ENCODE assay signal across 1 cellular context in the genomic region with DNA sequence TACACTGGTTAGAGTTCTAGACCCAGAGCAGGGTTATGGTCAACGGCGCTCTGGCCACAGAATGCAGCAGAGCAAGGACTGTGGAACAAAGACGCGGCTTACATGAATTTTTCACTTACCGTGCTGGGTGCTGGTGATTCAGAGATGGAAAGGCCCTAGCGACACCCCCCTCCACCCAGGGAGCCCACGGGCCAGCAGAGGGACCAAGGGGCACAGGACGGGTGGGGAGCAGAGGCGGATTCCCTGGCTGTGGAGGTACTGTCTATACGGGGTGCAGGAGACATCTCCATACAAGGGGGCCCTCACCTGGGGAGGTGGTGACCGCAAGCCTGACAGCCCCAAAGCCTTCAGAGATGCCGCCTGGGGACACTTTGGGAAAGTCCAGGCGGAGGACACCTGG.
TF ChIP-seq lines count a peak whose summit lies in the region.

No MANE protein-coding gene starts in this region.

TF ChIP-seq in H1, 55 proteins besides CTCF, POLR2A, EP300 and RAD21:
- TF ChIP-seq SP1 (IDR thresholded peaks at IDR 0.05; ENCODE audit: low read depth, low read length): no peak
- TF ChIP-seq CHD1 (IDR thresholded peaks at IDR 0.05; ENCODE audit: low read depth, low read length): no peak
- TF ChIP-seq EZH2 (IDR thresholded peaks at IDR 0.05; ENCODE audit: low read depth, low read length, severe bottlenecking): peak; percentile 2
- TF ChIP-seq SAP30 (IDR thresholded peaks at IDR 0.05; ENCODE audit: insufficient read depth, insufficient replicate concordance, low read length): no peak
- TF ChIP-seq RXRA (IDR thresholded peaks at IDR 0.05; ENCODE audit: insufficient read depth, low read depth, low read length): no peak
- TF ChIP-seq CHD2 (IDR thresholded peaks at IDR 0.05; ENCODE audit: low read length): no peak
- no peak for TF ChIP-seq RFX5 (IDR thresholded peaks at IDR 0.05; ENCODE audit: borderline replicate concordance, low read depth, low read length)
- TF ChIP-seq SUZ12 (IDR thresholded peaks at IDR 0.05; ENCODE audit: low read length): 0 out of 2 replicates have a peak, but pooled peaks have one; percentile 16
- TF ChIP-seq SIRT6 (IDR thresholded peaks at IDR 0.05; ENCODE audit: low read length): no peak
- TF ChIP-seq TCF12 (IDR thresholded peaks at IDR 0.05; ENCODE audit: low read depth, low read length): no peak
- TF ChIP-seq BACH1 (IDR thresholded peaks at IDR 0.05; ENCODE audit: low read length): no peak
- no peak for TF ChIP-seq KDM4A (IDR thresholded peaks at IDR 0.05; ENCODE audit: low read depth, low read length, severe bottlenecking)
- TF ChIP-seq POU5F1 (IDR thresholded peaks at IDR 0.05; ENCODE audit: low read depth, low read length): no peak
- TF ChIP-seq JUN (IDR thresholded peaks at IDR 0.05; ENCODE audit: low read depth, low read length): no peak
- no peak for TF ChIP-seq CTBP2 (IDR thresholded peaks at IDR 0.05; ENCODE audit: borderline replicate concordance, insufficient read depth, insufficient read length, low read length)
- no peak for TF ChIP-seq HDAC2 (IDR thresholded peaks at IDR 0.05; ENCODE audit: borderline replicate concordance in 1 of 2, low read depth in 2 of 2, low read length in 2 of 2)
- TF ChIP-seq BRCA1 (IDR thresholded peaks at IDR 0.05; ENCODE audit: low read depth, low read length): no peak
TF ChIP-seq in H1: peak in this region for 2.
